Comparison of ENCODE assay signal across 28 cellular contexts in genomic region chr9:80784647-80785046, GRCh38.
"Had no signal": no experiment of that assay in that cellular context is flagged by ENCODE, and none has a peak within 500 bp of the region (broad histone marks: within the 10 kb centered on the region; RNA-seq: fewer than 3 reads in every experiment).

No MANE protein-coding gene starts in this region.

- H3K36me3 Mint-ChIP-seq: activated naive CD4-positive, alpha-beta T cell treated with anti-CD3 and anti-CD28 coated beads, Interleukin-2, amount 50 U/mL, for 24 hours; activated naive CD8-positive, alpha-beta T cell treated with anti-CD3 and anti-CD28 coated beads, Interleukin-2, amount 10 ng/mL, durations not matched to agents 7 days and 5 days; WTC11 had no signal

- H3K27ac Mint-ChIP-seq: activated CD4-positive, alpha-beta T cell treated with anti-CD3 and anti-CD28 coated beads, Interleukin-2, amount 10 ng/mL, durations not matched to agents 7 days and 5 days; activated CD8-positive, alpha-beta T cell treated with anti-CD3 and anti-CD28 coated beads for 36 hours; activated naive CD4-positive, alpha-beta T cell treated with anti-CD3 and anti-CD28 coated beads for 36 hours; activated naive CD4-positive, alpha-beta T cell treated with anti-CD3 and anti-CD28 coated beads, Interleukin-2, amount 50 U/mL, for 24 hours; activated naive CD8-positive, alpha-beta T cell treated with anti-CD3 and anti-CD28 coated beads, Interleukin-2, amount 10 ng/mL, durations not matched to agents 7 days and 5 days; activated T-helper 17 cell treated with anti-CD3 and anti-CD28 coated beads, Interleukin-2, amount 50 U/mL, for 72 hours; brain; endodermal cell; WTC11 had no signal

- H3K4me3 Mint-ChIP-seq: activated CD4-positive, alpha-beta T cell treated with anti-CD3 and anti-CD28 coated beads, Interleukin-2, amount 10 ng/mL, durations not matched to agents 7 days and 5 days; activated CD8-positive, alpha-beta T cell treated with anti-CD3 and anti-CD28 coated beads for 36 hours; activated naive CD4-positive, alpha-beta T cell treated with anti-CD3 and anti-CD28 coated beads for 36 hours; activated naive CD4-positive, alpha-beta T cell treated with anti-CD3 and anti-CD28 coated beads, Interleukin-2, amount 50 U/mL, for 24 hours; activated naive CD8-positive, alpha-beta T cell treated with anti-CD3 and anti-CD28 coated beads, Interleukin-2, amount 10 ng/mL, durations not matched to agents 7 days and 5 days; activated T-cell treated with anti-CD3 and anti-CD28 coated beads, Interleukin-2, amount 50 U/mL, for 4 hours; activated T-helper 17 cell treated with anti-CD3 and anti-CD28 coated beads, Interleukin-2, amount 50 U/mL, for 72 hours; brain; endodermal cell; WTC11 had no signal

- DNase-seq: activated CD4-positive, alpha-beta T cell treated with anti-CD3 and anti-CD28 coated beads for 1 hour; activated CD4-positive, alpha-beta T cell treated with anti-CD3 and anti-CD28 coated beads for 4 hours; activated CD4-positive, alpha-beta T cell treated with anti-CD3 and anti-CD28 coated beads, Interleukin-2, amount 10 ng/mL, durations not matched to agents 7 days and 5 days; activated CD4-positive, alpha-beta T cell treated with anti-CD3 and anti-CD28 coated beads, Interleukin-2, amount 50 U/mL, for 48 hours; activated CD8-positive, alpha-beta memory T cell treated with anti-CD3 and anti-CD28 coated beads for 24 hours; activated CD8-positive, alpha-beta T cell treated with anti-CD3 and anti-CD28 coated beads for 36 hours; activated effector memory CD4-positive, alpha-beta T cell treated with Interleukin-2 at 50 U/mL for 16 hours; activated naive CD4-positive, alpha-beta T cell treated with anti-CD3 and anti-CD28 coated beads for 36 hours; activated naive CD8-positive, alpha-beta T cell treated with anti-CD3 and anti-CD28 coated beads, Interleukin-2, amount 10 ng/mL, durations not matched to agents 7 days and 5 days; activated T-cell treated with anti-CD3 and anti-CD28 coated beads, Interleukin-2, amount 50 U/mL, for 4 hours; central memory CD4-positive, alpha-beta T cell; cerebellar nuclear complex; colonic mucosa; effector memory CD4-positive, alpha-beta T cell; endodermal cell; foreskin keratinocyte; gastrocnemius medialis; glutamatergic neuron; heart left ventricle; T-helper 2 cell had no signal

- H3K4me1 Mint-ChIP-seq: activated CD4-positive, alpha-beta T cell treated with anti-CD3 and anti-CD28 coated beads, Interleukin-2, amount 10 ng/mL, durations not matched to agents 7 days and 5 days; activated naive CD4-positive, alpha-beta T cell treated with anti-CD3 and anti-CD28 coated beads, Interleukin-2, amount 50 U/mL, for 24 hours; activated naive CD8-positive, alpha-beta T cell treated with anti-CD3 and anti-CD28 coated beads, Interleukin-2, amount 10 ng/mL, durations not matched to agents 7 days and 5 days; activated T-helper 17 cell treated with anti-CD3 and anti-CD28 coated beads, Interleukin-2, amount 50 U/mL, for 72 hours; brain; endodermal cell had no signal

- ATAC-seq: activated CD8-positive, alpha-beta T cell treated with anti-CD3 and anti-CD28 coated beads for 36 hours; activated T-cell treated with anti-CD3 and anti-CD28 coated beads, Interleukin-2, amount 50 U/mL, for 4 hours; activated T-helper 17 cell treated with anti-CD3 and anti-CD28 coated beads, Interleukin-2, amount 50 U/mL, for 72 hours; esophagus mucosa; foreskin keratinocyte; gastrocnemius medialis; heart left ventricle; WTC11 had no signal

- H3K4me3 ChIP-seq: ascending aorta, breast epithelium, cardiac muscle cell, colonic mucosa, gastrocnemius medialis, heart left ventricle had no signal

- H3K9me3 Mint-ChIP-seq: activated CD4-positive, alpha-beta T cell treated with anti-CD3 and anti-CD28 coated beads, Interleukin-2, amount 10 ng/mL, durations not matched to agents 7 days and 5 days; activated naive CD4-positive, alpha-beta T cell treated with anti-CD3 and anti-CD28 coated beads for 36 hours; activated naive CD8-positive, alpha-beta T cell treated with anti-CD3 and anti-CD28 coated beads, Interleukin-2, amount 10 ng/mL, durations not matched to agents 7 days and 5 days; activated T-cell treated with anti-CD3 and anti-CD28 coated beads, Interleukin-2, amount 50 U/mL, for 4 hours; endodermal cell had no signal

- H3K27me3 Mint-ChIP-seq: activated CD4-positive, alpha-beta T cell treated with anti-CD3 and anti-CD28 coated beads, Interleukin-2, amount 10 ng/mL, durations not matched to agents 7 days and 5 days; activated CD8-positive, alpha-beta T cell treated with anti-CD3 and anti-CD28 coated beads for 36 hours; activated naive CD4-positive, alpha-beta T cell treated with anti-CD3 and anti-CD28 coated beads, Interleukin-2, amount 50 U/mL, for 24 hours; activated naive CD8-positive, alpha-beta T cell treated with anti-CD3 and anti-CD28 coated beads, Interleukin-2, amount 10 ng/mL, durations not matched to agents 7 days and 5 days; activated T-helper 17 cell treated with anti-CD3 and anti-CD28 coated beads, Interleukin-2, amount 50 U/mL, for 72 hours; brain had no signal
